Comparison of ENCODE assay signal across 8 cellular contexts in genomic region chr9:92764988-92765936, GRCh38. TPM values are rescaled to one million over a fixed set of nuclear protein-coding genes. Genes with fewer than 3 reads are reported as not detected.
DNase-seq lines count a peak whose midpoint lies in the region; ATAC-seq and TF ChIP-seq lines count a peak whose summit lies in the region.

No MANE protein-coding gene starts in this region.

- DNase-seq in NCI-H1092 treated with DMSO at 0.1 percent for 48 hours (lab: John Stamatoyannopoulos, UW) = peak; percentile 97
- peak; percentile 99 for DNase-seq in activated naive CD8-positive, alpha-beta T cell treated with anti-CD3 and anti-CD28 coated beads for 36 hours
- DNase-seq in Right ventricle myocardium inferior (ENCODE audit: missing footprints) = peak; percentile 99
- peak; percentile 98 to 99 (median 98) for DNase-seq in ovary
- peak; percentile 99 for DNase-seq in thyroid gland

- H3K27ac Mint-ChIP-seq in activated naive CD8-positive, alpha-beta T cell treated with anti-CD3 and anti-CD28 coated beads for 36 hours = peak overlapping the region; percentile 72

- H3K4me1 ChIP-seq in ovary (ENCODE audit: insufficient read depth) = peaks cover 26% of the 10 kb centered on the region
- peaks cover 19 to 37% of the 10 kb centered on the region in 2 donors for H3K4me1 ChIP-seq in thyroid gland

- H3K9me3 ChIP-seq in ovary = no peaks in the 10 kb centered on the region
- no peaks in the 10 kb centered on the region for H3K9me3 ChIP-seq in thyroid gland

- H3K4me1 Mint-ChIP-seq in activated naive CD8-positive, alpha-beta T cell treated with anti-CD3 and anti-CD28 coated beads for 36 hours = peaks cover 40% of the 10 kb centered on the region

- H3K27ac ChIP-seq in ovary (peak overlapping the region; percentile 95 to 100), thyroid gland (peak overlapping the region; percentile 96 to 100 (median 99))

- TF ChIP-seq EP300 in ovary (IDR thresholded peaks at IDR 0.05) = no peak

- H3K4me3 ChIP-seq in ovary = peak overlapping the region; percentile 82
- peak overlapping the region; percentile 88 to 95 (median 91) for H3K4me3 ChIP-seq in thyroid gland (replicated peaks in 1 of 3)

- no peaks in the 10 kb centered on the region for H3K27me3 Mint-ChIP-seq in activated naive CD8-positive, alpha-beta T cell treated with anti-CD3 and anti-CD28 coated beads for 36 hours

- WGBS in ovary, 3 donors = 1% methylated on average over 51 to 75 of the region's 75 CpGs
- 4% methylated on average over 33 to 36 of the region's 75 CpGs for WGBS in thyroid gland, 2 donors

- no peaks in the 10 kb centered on the region for H3K27me3 ChIP-seq in ovary
- no peaks in the 10 kb centered on the region for H3K27me3 ChIP-seq in thyroid gland

- peak; percentile 95 for ATAC-seq in HG02642 (IDR thresholded peaks at IDR 0.05; ENCODE audit: poor library complexity, unreplicated experiment)
- ATAC-seq in SK-N-SH treated with all-trans-retinoic acid at 6 μM for 48 hours = peak; percentile 94
- peak; percentile 97 for ATAC-seq in Right ventricle myocardium inferior

- H3K36me3 Mint-ChIP-seq in activated naive CD8-positive, alpha-beta T cell treated with anti-CD3 and anti-CD28 coated beads for 36 hours = no peaks in the 10 kb centered on the region

- H3K36me3 ChIP-seq in ovary = no peaks in the 10 kb centered on the region
- H3K36me3 ChIP-seq in thyroid gland = no peaks in the 10 kb centered on the region

- TF ChIP-seq CTCF in GM12872 (IDR thresholded peaks at IDR 0.05; ENCODE audit: insufficient read depth, low read depth, low read length) (peak; percentile 95), ovary (IDR thresholded peaks at IDR 0.05) (peak; percentile 93 to 96 (median 93)), thyroid gland (IDR thresholded peaks at IDR 0.05) (peak; percentile 74 to 97 (median 92))

- H3K9me3 Mint-ChIP-seq in activated naive CD8-positive, alpha-beta T cell treated with anti-CD3 and anti-CD28 coated beads for 36 hours = no peaks in the 10 kb centered on the region

- peak; percentile 96 for TF ChIP-seq POLR2A in ovary (IDR thresholded peaks at IDR 0.05)
- TF ChIP-seq POLR2A in thyroid gland (IDR thresholded peaks at IDR 0.05) = peak in 1 of 2 donors; percentile 81

- intact Hi-C loops in Right ventricle myocardium inferior (cut with DNase I) (loop anchor here (2.0 to 10.0 kb wide), 5 partner anchors 26 to 440 kb away; partner anchors contain the start of genes CENPP, IPPK and NOL8), ovary (cut with DNase I) (loop anchor here in 1 of 4 donors (10.0 kb wide), 1 partner anchor 90 kb away; the partner anchor contains the start of gene IPPK), thyroid gland (cut with DNase I) (loop anchor here (5.0 kb wide), 1 partner anchor 98 kb away; no protein-coding TSS in a partner anchor)

- peak overlapping the region; percentile 82 for H3K4me3 Mint-ChIP-seq in activated naive CD8-positive, alpha-beta T cell treated with anti-CD3 and anti-CD28 coated beads for 36 hours

TF ChIP-seq in SK-N-SH treated with all-trans-retinoic acid at 6 μM for 48 hours, 23 proteins besides CTCF, POLR2A, EP300 and RAD21 (continues in another document):
- no peak for TF ChIP-seq OSR1 (CRISPR knock-in tag; IDR thresholded peaks at IDR 0.05)
- no peak for TF ChIP-seq CREB5 (CRISPR knock-in tag; IDR thresholded peaks at IDR 0.05; ENCODE audit: low read depth)
- no peak for TF ChIP-seq PATZ1 (CRISPR knock-in tag; IDR thresholded peaks at IDR 0.05; ENCODE audit: borderline replicate concordance)
- TF ChIP-seq ZNF70 (CRISPR knock-in tag; IDR thresholded peaks at IDR 0.05) = no peak
- no peak for TF ChIP-seq ZFP30 (CRISPR knock-in tag; IDR thresholded peaks at IDR 0.05)
- no peak for TF ChIP-seq ISL1 (CRISPR knock-in tag; IDR thresholded peaks at IDR 0.05)
- 0 out of 2 replicates have a peak, but pooled peaks have one; percentile 36 for TF ChIP-seq POU6F1 (CRISPR knock-in tag; IDR thresholded peaks at IDR 0.05; ENCODE audit: borderline replicate concordance, low read depth)
- TF ChIP-seq ZC3H10 (CRISPR knock-in tag; IDR thresholded peaks at IDR 0.05) = no peak
- TF ChIP-seq ZNF565 (CRISPR knock-in tag; conservative IDR thresholded peaks at IDR 0.05; ENCODE audit: low read depth) = 0 out of 2 replicates have a peak, but pooled peaks have one; percentile 20
- no peak for TF ChIP-seq TSHZ2 (CRISPR knock-in tag; IDR thresholded peaks at IDR 0.05)
- TF ChIP-seq RARB (CRISPR knock-in tag; IDR thresholded peaks at IDR 0.05) = no peak
- no peak for TF ChIP-seq TCF4 (CRISPR knock-in tag; IDR thresholded peaks at IDR 0.05; ENCODE audit: borderline replicate concordance)
- TF ChIP-seq BACH2 (CRISPR knock-in tag; IDR thresholded peaks at IDR 0.05; ENCODE audit: borderline replicate concordance) = no peak
- peak; percentile 48; the same call in 1 of the 2 replicates for TF ChIP-seq ZFP3 (CRISPR knock-in tag; IDR thresholded peaks at IDR 0.05)

RNA-seq across cellular contexts. Expression of gene BICD2, which starts 0.6 kb away (rescaled TPM):
- 10 to 100 TPM; 19.2 to 20.5 TPM for total RNA-seq in activated naive CD8-positive, alpha-beta T cell treated with anti-CD3 and anti-CD28 coated beads for 36 hours
- total RNA-seq in Right ventricle myocardium inferior (33.8 TPM), ovary (10 to 100 TPM; 16.8 to 28.7 (median 20.9) TPM), thyroid gland (10 to 100 TPM; 26.1 to 33.3 (median 28.2) TPM)
- 10 to 100 TPM; 13.9 to 18.6 TPM for polyA plus RNA-seq in ovary

Comparison
In these comparisons a context has a peak if more than half of its experiments do, and no peak if none do; other contexts are left out.
1. Peak in every context shown above with its lines: DNase-seq, ATAC-seq, H3K4me3 ChIP-seq and H3K27ac ChIP-seq.